8 cellular contexts compared by ENCODE assay signal in the genomic region with DNA sequence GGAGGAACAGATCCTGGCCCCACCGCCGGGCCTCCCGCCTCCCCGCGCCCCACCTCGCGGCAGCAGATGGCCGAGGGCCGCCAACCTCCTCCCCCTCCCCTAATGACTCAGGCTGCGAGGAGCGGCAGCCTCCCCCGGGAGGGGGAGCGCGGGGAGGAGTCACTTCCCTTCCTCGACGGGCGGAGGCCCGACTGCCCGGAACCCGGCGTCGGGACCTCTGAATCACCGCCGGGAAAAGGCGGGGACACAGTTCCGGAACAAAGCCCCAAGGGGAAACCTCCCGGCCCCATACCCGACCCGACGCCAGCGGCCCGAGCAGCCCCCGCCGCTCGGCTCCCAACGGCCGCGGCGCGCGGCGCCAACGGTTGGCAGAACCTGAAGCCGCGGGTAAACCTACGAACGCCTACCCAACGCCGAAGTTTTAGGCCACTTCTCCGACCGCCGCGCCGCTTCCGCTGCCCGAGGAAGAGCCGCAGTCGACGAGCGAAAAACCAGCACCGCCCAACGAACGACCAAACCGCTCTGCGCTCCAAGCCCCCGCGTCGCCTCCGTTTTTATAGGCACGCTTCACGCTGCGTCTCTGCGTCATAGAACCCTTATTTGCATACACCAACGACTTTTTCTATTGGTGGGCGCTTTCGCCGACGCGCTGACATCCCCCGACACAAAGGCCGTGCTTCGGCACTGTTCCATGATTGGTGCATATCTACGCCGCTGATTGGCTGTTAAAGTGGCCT. TPM values are rescaled to one million over a fixed set of nuclear protein-coding genes. Genes with fewer than 3 reads are reported as not detected.
DNase-seq lines count a peak whose midpoint lies in the region; ATAC-seq, FAIRE-seq and TF ChIP-seq lines count a peak whose summit lies in the region.

No MANE protein-coding gene starts in this region.

- H3K4me1 ChIP-seq in ACC112 (ENCODE audit: control insufficient read depth, insufficient read depth, low read length, unreplicated experiment) (peaks cover 26% of the 10 kb centered on the region), breast epithelium (peaks cover 0 to 30% of the 10 kb centered on the region in 2 donors), iPS-20b (ENCODE audit: insufficient read depth, low read length) (peaks cover 12% of the 10 kb centered on the region; the same call in 1 of the 2 replicates), small intestine (ENCODE audit: control insufficient read depth in 2 of 2, insufficient read depth in 1 of 2, low read depth in 1 of 2, low read length in 1 of 2) (peaks cover 0 to 7% of the 10 kb centered on the region in 2 donors)

- peak; percentile 100 for TF ChIP-seq POLR2A in breast epithelium (IDR thresholded peaks at IDR 0.05)

- TF ChIP-seq CTCF in VCaP (conservative IDR thresholded peaks at IDR 0.05) (peak; percentile 46), breast epithelium (IDR thresholded peaks at IDR 0.05) (peak in 1 of 3 donors; percentile 35)

- DNase-seq in NCI-H2171 treated with DMSO at 0.1 percent for 48 hours (lab: John Stamatoyannopoulos, UW) (peak; percentile 100), breast epithelium (ENCODE audit: low spot score in 2 of 2) (peak; percentile 96 to 99), small intestine (peak; percentile 100)

- no peak overlapping the region for H2AFZ ChIP-seq in ACC112 (ENCODE audit: low read length, unreplicated experiment)

- intact Hi-C loops in breast epithelium (cut with DNase I; ENCODE audit: low total_unique reads): no loop called here

- peak overlapping the region; percentile 99 for H3K27ac ChIP-seq in ACC112 (ENCODE audit: low read depth, low read length)
- peak overlapping the region; percentile 94 for H3K27ac ChIP-seq in VCaP
- peak overlapping the region; percentile 94 to 98 for H3K27ac ChIP-seq in breast epithelium
- H3K27ac ChIP-seq in iPS-20b (ENCODE audit: low read length): peak overlapping the region; percentile 49
- peak overlapping the region; percentile 95 to 99 for H3K27ac ChIP-seq in small intestine (ENCODE audit: low read depth in 1 of 2, low read length in 1 of 2)

- H3K9ac ChIP-seq in iPS-20b (ENCODE audit: low read depth, low read length): peak overlapping the region; percentile 95

- FAIRE-seq in small intestine (lab: Jason Lieb, UNC): no peak

- H3K9me3 ChIP-seq in breast epithelium: no peaks in the 10 kb centered on the region
- no peaks in the 10 kb centered on the region for H3K9me3 ChIP-seq in iPS-20b (ENCODE audit: insufficient read depth, low read depth, low read length)
- no peaks in the 10 kb centered on the region for H3K9me3 ChIP-seq in small intestine (ENCODE audit: control insufficient read depth, low read depth)

- peak; percentile 78 for ATAC-seq in GM18870 (IDR thresholded peaks at IDR 0.05; ENCODE audit: unreplicated experiment)
- ATAC-seq in HG03108 (IDR thresholded peaks at IDR 0.05; ENCODE audit: unreplicated experiment): peak; percentile 69

- 0% methylated on average over 60 to 84 of the region's 84 CpGs for WGBS in small intestine, 3 donors

- H3K27me3 ChIP-seq in ACC112 (ENCODE audit: insufficient read depth, low read length): no peaks in the 10 kb centered on the region
- no peaks in the 10 kb centered on the region for H3K27me3 ChIP-seq in breast epithelium
- H3K27me3 ChIP-seq in iPS-20b (ENCODE audit: insufficient read depth, low read length): no peaks in the 10 kb centered on the region
- H3K27me3 ChIP-seq in small intestine (ENCODE audit: control insufficient read depth in 2 of 2, insufficient read depth in 2 of 2, low read length in 2 of 2): no peaks in the 10 kb centered on the region

- peak overlapping the region; percentile 89 for H3K4me3 ChIP-seq in ACC112 (ENCODE audit: low read depth, low read length)
- H3K4me3 ChIP-seq in breast epithelium: peak overlapping the region; percentile 74 to 96 (median 91)
- H3K4me3 ChIP-seq in iPS-20b (ENCODE audit: low read length): peak overlapping the region; percentile 96
- peak overlapping the region; percentile 97 to 99 for H3K4me3 ChIP-seq in small intestine (ENCODE audit: low read depth in 1 of 2, low read length in 2 of 2)

- H3K79me2 ChIP-seq in ACC112 (ENCODE audit: control insufficient read depth, insufficient read depth, low read length, unreplicated experiment): peaks cover 28% of the 10 kb centered on the region

- H3K36me3 ChIP-seq in ACC112 (ENCODE audit: insufficient read depth, low read length) (peaks cover 28% of the 10 kb centered on the region), breast epithelium (no peaks in the 10 kb centered on the region), iPS-20b (ENCODE audit: insufficient read depth, low read depth, low read length) (peaks cover 28% of the 10 kb centered on the region), small intestine (ENCODE audit: control insufficient read depth in 2 of 2, insufficient read depth in 2 of 2, low read length in 2 of 2) (peaks cover 10% of the 10 kb centered on the region in 2 donors)

RNA-seq across cellular contexts. Expression of gene UNK, which starts 5.2 kb away (rescaled TPM):
- total RNA-seq in breast epithelium: 10 to 100 TPM; 18.7 to 43.3 (median 28.5) TPM
- polyA plus RNA-seq in small intestine: 10 to 100 TPM in 2 of 3 donors, 1 to 10 TPM in 1; 8.9 to 20.0 (median 12.7) TPM

RNA-seq across cellular contexts. Expression of gene GALK1, which starts 14.4 kb away (rescaled TPM):
- total RNA-seq in breast epithelium: 10 to 100 TPM; 21.9 to 32.1 (median 24.9) TPM
- 100 to 1,000 TPM in 1 of 3 donors, 10 to 100 TPM in 2; 43.4 to 116 (median 83.5) TPM for polyA plus RNA-seq in small intestine

RNA-seq across cellular contexts. Expression of gene ITGB4, which starts 58.2 kb away (rescaled TPM):
- 100 to 1,000 TPM in 1 of 3 donors, 10 to 100 TPM in 1, 1 to 10 TPM in 1; 9.8 to 125 (median 67.2) TPM for total RNA-seq in breast epithelium
- polyA plus RNA-seq in small intestine: 100 to 1,000 TPM; 100 to 288 (median 210) TPM

Comparison
In these comparisons a context has a peak if more than half of its experiments do, and no peak if none do; other contexts are left out.
1. Peak in every context shown above with its lines: DNase-seq, ATAC-seq, H3K4me3 ChIP-seq and H3K27ac ChIP-seq.
2. H3K27ac ChIP-seq: peak in every context shown above with its lines; median percentile 99 in ACC112; 97 in small intestine; 96 in breast epithelium; 94 in VCaP; 49 in iPS-20b.